1 cellular context compared by ENCODE assay signal in genomic region chr16:71923941-71924690, GRCh38.
TF ChIP-seq lines count a peak whose summit lies in the region.

No MANE protein-coding gene starts in this region.

TF ChIP-seq in HepG2, 621 proteins besides CTCF, POLR2A, EP300 and RAD21:
- 0 out of 2 replicates have a peak, but pooled peaks have one; percentile 35 for TF ChIP-seq ZNF770 (CRISPR knock-in tag; IDR thresholded peaks at IDR 0.05)
- no peak for TF ChIP-seq ZBTB26 (CRISPR knock-in tag; IDR thresholded peaks at IDR 0.05; ENCODE audit: borderline replicate concordance)
